Comparison of ENCODE assay signal across 11 cellular contexts in the genomic region with DNA sequence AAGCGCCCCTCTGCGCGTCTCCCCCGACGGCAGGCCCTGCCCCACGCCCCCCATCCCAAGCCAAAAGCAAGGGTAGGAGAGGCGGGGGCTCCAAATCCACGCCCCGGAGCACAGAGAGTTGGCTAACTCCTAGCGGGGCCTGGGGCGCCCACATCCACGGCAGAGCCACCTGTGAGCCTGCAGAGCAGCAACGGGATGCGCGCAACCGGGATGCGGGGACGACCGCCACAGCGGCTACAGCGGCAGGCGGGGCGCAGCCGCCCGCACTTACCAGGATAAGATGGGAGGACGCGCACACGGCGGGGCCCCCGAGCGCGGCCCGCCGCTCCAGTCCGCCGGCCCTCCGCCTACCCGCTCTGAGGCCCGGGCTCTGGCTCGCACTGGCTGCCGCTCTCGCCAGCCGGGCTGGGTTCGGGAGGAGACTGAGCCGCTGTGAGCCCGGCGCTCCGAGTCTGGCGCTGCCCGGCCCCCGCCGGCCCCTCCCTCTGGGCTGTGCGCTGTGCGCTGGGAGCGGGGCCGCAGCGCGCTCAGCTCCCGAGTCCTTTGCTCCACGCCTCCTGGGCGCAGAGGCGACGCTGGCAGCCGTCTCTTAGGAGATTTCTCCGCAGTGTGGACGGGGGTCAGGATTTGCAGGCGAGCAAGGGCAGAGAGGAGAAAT. TPM values are rescaled to one million over a fixed set of nuclear protein-coding genes. Genes with fewer than 3 reads are reported as not detected.
A peak's percentile ranks its signal among the peaks of the same experiment; 100 is the strongest.
DNase-seq lines count a peak whose midpoint lies in the region; ATAC-seq and TF ChIP-seq lines count a peak whose summit lies in the region.
"Had no signal": no experiment of that assay in that cellular context is flagged by ENCODE, and none has a peak within 500 bp of the region (broad histone marks: within the 10 kb centered on the region; RNA-seq: fewer than 3 reads in every experiment).

A gene (minus strand): TSS at position 424 of the 658 bp plus-strand sequence.

- H3K4me3 ChIP-seq in adipocyte (ENCODE audit: low read length) (peak within 1 kb of the TSS; percentile 70), iPS-18c (ENCODE audit: insufficient read depth, low read depth, low read length) (peak within 1 kb of the TSS; percentile 76), skin epidermis (peak within 1 kb of the TSS in 4 of 7 experiments; percentile 4 to 14 (median 6)), spleen (peak within 1 kb of the TSS in 4 of 8 donors; percentile 2 to 48 (median 21))
- H3K4me3 ChIP-seq: A549 had no signal

- intact Hi-C loops in spleen (cut with DNase I; ENCODE audit: low total_unique reads): no loop called here

- H3K4me1 ChIP-seq in adipocyte (ENCODE audit: control insufficient read depth, insufficient read depth, low read length) (peaks cover 11% of the 10 kb centered on the region), spleen (peaks cover 0 to 14% (median 0%) of the 10 kb centered on the region in 6 donors)
- H3K4me1 ChIP-seq: A549 had no signal

- WGBS in spleen, 5 donors: 3 to 5% (median 3%) methylated on average over 19 to 67 of the region's 67 CpGs

- peaks cover 10% of the 10 kb centered on the region for H3K9me3 ChIP-seq in adipocyte (ENCODE audit: control insufficient read depth, low read length)
- H3K9me3 ChIP-seq in iPS-18c (ENCODE audit: control insufficient read depth, insufficient read depth, low read length): no peaks in the 10 kb centered on the region
- no peaks in the 10 kb centered on the region for H3K9me3 ChIP-seq in spleen
- H3K9me3 ChIP-seq: A549 had no signal

- DNase-seq in NCI-H1417 (lab: John Stamatoyannopoulos, UW) (peak in 2 of 3 experiments; percentile 71 to 78), NCI-H1417 treated with DMSO at 0.1 percent for 48 hours (lab: John Stamatoyannopoulos, UW) (no peak), adipocyte (ENCODE audit: low read depth) (no peak), spleen (no peak), GDM1 (lab: John Stamatoyannopoulos, UW) (no peak)
- DNase-seq: T-helper 2 cell had no signal

- TF ChIP-seq POLR2A in spleen (IDR thresholded peaks at IDR 0.05): no peak

- no peak within 1 kb of the TSS for H3K9ac ChIP-seq in adipocyte (ENCODE audit: low read length)

- no peak for TF ChIP-seq CTCF in spleen (IDR thresholded peaks at IDR 0.05 in 8 of 11, conservative IDR thresholded peaks at IDR 0.05 in 3 of 11)

- no peaks in the 10 kb centered on the region for H3K36me3 ChIP-seq in adipocyte (ENCODE audit: control insufficient read depth, insufficient read depth, low read length, severe bottlenecking)
- H3K36me3 ChIP-seq in spleen: no peaks in the 10 kb centered on the region

- H3K27me3 ChIP-seq in adipocyte (replicated peaks; ENCODE audit: control insufficient read depth, insufficient read depth, low read length): peaks cover 11% of the 10 kb centered on the region
- H3K27me3 ChIP-seq in spleen (replicated peaks in 1 of 7): peaks cover 0 to 35% (median 16%) of the 10 kb centered on the region in 7 donors

- H3K27ac ChIP-seq in skin epidermis: no peak within 1 kb of the TSS
- no peak within 1 kb of the TSS for H3K27ac ChIP-seq in spleen
- H3K27ac ChIP-seq: A549, epithelial cell of prostate had no signal

- no peak for ATAC-seq in GM18861 (IDR thresholded peaks at IDR 0.05; ENCODE audit: unreplicated experiment)
- ATAC-seq: A549 had no signal

RNA-seq across cellular contexts. Expression of the gene that starts here (rescaled TPM):
- total RNA-seq in spleen: not detected
- polyA plus RNA-seq in spleen: under 1 TPM in 1 of 3 donors, not detected in 2; 0.03 TPM
- polyA plus RNA-seq: A549 had no signal

Comparison
In these comparisons a context has a peak if more than half of its experiments do, and no peak if none do; other contexts are left out.
1. DNase-seq: peak in NCI-H1417 (2 of 3); none in NCI-H1417 treated with DMSO at 0.1 percent for 48 hours (single experiment), adipocyte (single experiment), spleen (single experiment) and GDM1 (single experiment).